ENCODE assay signal across 16 cellular contexts in genomic region chr6:21826031-21826430, GRCh38.
DNase-seq lines count a peak whose midpoint lies in the region; ATAC-seq, FAIRE-seq and TF ChIP-seq lines count a peak whose summit lies in the region.
"Had no signal": no experiment of that assay in that cellular context is flagged by ENCODE, and none has a peak within 500 bp of the region (broad histone marks: within the 10 kb centered on the region; RNA-seq: fewer than 3 reads in every experiment).

No MANE protein-coding gene starts in this region.

- peaks cover 28% of the 10 kb centered on the region for H3K4me1 Mint-ChIP-seq in activated T-cell treated with anti-CD3 and anti-CD28 coated beads, Interleukin-2, amount 50 U/mL, for 72 hours (ENCODE audit: low read depth)

- ATAC-seq in foreskin keratinocyte (peak; percentile 35), pancreas (peak in 3 of 4 donors; percentile 40 to 74 (median 46)), GM19467 (IDR thresholded peaks at IDR 0.05; ENCODE audit: unreplicated experiment) (no peak), HG02763 (IDR thresholded peaks at IDR 0.05; ENCODE audit: unreplicated experiment) (no peak)
- ATAC-seq in activated T-cell treated with anti-CD3 and anti-CD28 coated beads, Interleukin-2, amount 50 U/mL, for 72 hours (replicated peaks in 1 of 2): no peak
- ATAC-seq: activated CD8-positive, alpha-beta T cell treated with anti-CD3 and anti-CD28 coated beads, Interleukin-2, amount 10 ng/mL, durations not matched to agents 7 days and 5 days; stimulated activated naive CD8-positive, alpha-beta T cell treated with anti-CD3 and anti-CD28 coated beads, Interleukin-15, Interleukin-2, amounts not matched to agents 100 U/mL and 50 U/mL, for 24 hours had no signal

- no peaks in the 10 kb centered on the region for H3K36me3 ChIP-seq in pancreas
- H3K36me3 ChIP-seq: HAP-1, left ventricle myocardium inferior, sigmoid colon had no signal

- H3K27me3 ChIP-seq in foreskin keratinocyte (no peaks in the 10 kb centered on the region), pancreas (no peaks in the 10 kb centered on the region)
- H3K27me3 ChIP-seq: sigmoid colon had no signal

- no peaks in the 10 kb centered on the region for H3K4me1 ChIP-seq in foreskin keratinocyte
- H3K4me1 ChIP-seq in pancreas: peaks cover 0 to 5% (median 0%) of the 10 kb centered on the region in 3 donors
- H3K4me1 ChIP-seq: left ventricle myocardium inferior had no signal

- no peak overlapping the region for H3K27ac ChIP-seq in foreskin keratinocyte
- no peak overlapping the region for H3K27ac ChIP-seq in pancreas
- H3K27ac ChIP-seq: HL-60, left ventricle myocardium inferior, sigmoid colon had no signal

- H3K4me3 ChIP-seq in pancreas: no peak overlapping the region
- H3K4me3 ChIP-seq: HAP-1, left ventricle myocardium inferior, sigmoid colon had no signal

- peaks cover 0 to 2% of the 10 kb centered on the region in 2 donors for H3K9me3 Mint-ChIP-seq in activated T-cell treated with anti-CD3 and anti-CD28 coated beads, Interleukin-2, amount 50 U/mL, for 72 hours

- DNase-seq in EH (ENCODE audit: low read depth) (peak; percentile 12), RPMI7951 (ENCODE audit: low read depth) (peak; percentile 24), foreskin keratinocyte (peak in 1 of 2 donors; percentile 23), pancreas (no peak), COR-L47 (lab: John Stamatoyannopoulos, UW) (no peak)
- no peak for DNase-seq in activated T-cell treated with anti-CD3 and anti-CD28 coated beads, Interleukin-2, amount 50 U/mL, for 72 hours
- DNase-seq: activated CD8-positive, alpha-beta T cell treated with anti-CD3 and anti-CD28 coated beads, Interleukin-2, amount 10 ng/mL, durations not matched to agents 7 days and 5 days; activated gamma-delta T cell; left ventricle myocardium inferior; sigmoid colon; SK-N-SH; stimulated activated naive CD8-positive, alpha-beta T cell treated with anti-CD3 and anti-CD28 coated beads, Interleukin-15, Interleukin-2, amounts not matched to agents 100 U/mL and 50 U/mL, for 24 hours had no signal

- no peaks in the 10 kb centered on the region for H3K36me3 Mint-ChIP-seq in activated T-cell treated with anti-CD3 and anti-CD28 coated beads, Interleukin-2, amount 50 U/mL, for 72 hours (ENCODE audit: insufficient read depth in 2 of 2)

- H3K4me3 Mint-ChIP-seq in activated T-cell treated with anti-CD3 and anti-CD28 coated beads, Interleukin-2, amount 50 U/mL, for 72 hours: no peak overlapping the region
- H3K4me3 Mint-ChIP-seq: activated CD8-positive, alpha-beta T cell treated with anti-CD3 and anti-CD28 coated beads, Interleukin-2, amount 10 ng/mL, durations not matched to agents 7 days and 5 days had no signal

- intact Hi-C loops in pancreas (cut with DNase I): no loop called here

- TF ChIP-seq CTCF in foreskin keratinocyte (conservative IDR thresholded peaks at IDR 0.05) (no peak), pancreas (IDR thresholded peaks at IDR 0.05) (no peak)

- WGBS in pancreas, 2 donors: 39 to 45% methylated on average over 7 of the region's 7 CpGs

- FAIRE-seq in pancreas (lab: Jason Lieb, UNC): no peak

- no peaks in the 10 kb centered on the region for H3K27me3 Mint-ChIP-seq in activated T-cell treated with anti-CD3 and anti-CD28 coated beads, Interleukin-2, amount 50 U/mL, for 72 hours (ENCODE audit: low read depth)

- H3K9me3 ChIP-seq in pancreas: no peaks in the 10 kb centered on the region
- H3K9me3 ChIP-seq: HAP-1, left ventricle myocardium inferior, sigmoid colon, SK-N-SH had no signal

- no peak overlapping the region for H3K27ac Mint-ChIP-seq in activated T-cell treated with anti-CD3 and anti-CD28 coated beads, Interleukin-2, amount 50 U/mL, for 72 hours
- H3K27ac Mint-ChIP-seq: activated CD8-positive, alpha-beta T cell treated with anti-CD3 and anti-CD28 coated beads, Interleukin-2, amount 10 ng/mL, durations not matched to agents 7 days and 5 days had no signal

Comparison
In these comparisons a context has a peak if more than half of its experiments do, and no peak if none do; other contexts are left out.
1. DNase-seq: peak in EH (single experiment) and RPMI7951 (single experiment); none in pancreas (0 of 6), COR-L47 (single experiment) and activated T-cell treated with anti-CD3 and anti-CD28 coated beads, Interleukin-2, amount 50 U/mL, for 72 hours (0 of 2).
2. ATAC-seq: peak in foreskin keratinocyte (single experiment) and pancreas (3 of 4); none in GM19467 (single experiment), HG02763 (single experiment) and activated T-cell treated with anti-CD3 and anti-CD28 coated beads, Interleukin-2, amount 50 U/mL, for 72 hours (0 of 2).